In the genomic region with DNA sequence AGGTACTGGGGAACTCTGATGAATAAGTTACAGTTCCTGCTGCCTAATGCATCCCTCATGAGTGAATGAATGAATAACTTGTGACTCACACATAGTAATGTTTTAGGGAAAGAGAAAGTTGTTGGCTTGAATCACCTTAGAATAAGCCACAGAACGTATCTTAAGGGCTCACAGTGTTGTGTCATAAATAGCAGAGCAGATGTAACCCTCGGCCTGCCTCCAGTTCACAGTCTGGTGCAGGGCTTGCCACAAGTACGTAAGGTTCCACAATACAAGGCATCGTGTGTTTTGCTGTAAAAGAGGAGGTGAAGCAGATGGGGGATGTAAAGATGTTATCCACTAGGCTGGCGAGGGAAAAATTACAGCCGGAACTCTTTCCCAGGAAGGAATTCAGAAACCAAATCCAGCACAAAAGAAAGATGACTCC, we compare ENCODE assay signal across 8 cellular contexts.
DNase-seq lines count a peak whose midpoint lies in the region; ATAC-seq and TF ChIP-seq lines count a peak whose summit lies in the region.

No MANE protein-coding gene starts in this region.

- H3K27me3 ChIP-seq in kidney epithelial cell (ENCODE audit: control insufficient read depth, insufficient read depth, low read length) (no peaks in the 10 kb centered on the region), vagina (no peaks in the 10 kb centered on the region), suprapubic skin (no peaks in the 10 kb centered on the region)

- TF ChIP-seq CTCF in AG09309 (IDR thresholded peaks at IDR 0.05; ENCODE audit: control insufficient read depth, insufficient read depth, low read depth, low read length, missing control alignments) = no peak
- TF ChIP-seq CTCF in WI38 (IDR thresholded peaks at IDR 0.05; ENCODE audit: low read depth, low read length) = no peak
- TF ChIP-seq CTCF in kidney epithelial cell (IDR thresholded peaks at IDR 0.05; ENCODE audit: insufficient read depth, low read length, poor library complexity, severe bottlenecking) = no peak
- TF ChIP-seq CTCF in vagina (IDR thresholded peaks at IDR 0.05) = no peak
- no peak for TF ChIP-seq CTCF in suprapubic skin (IDR thresholded peaks at IDR 0.05)

- intact Hi-C loops in vagina (cut with DNase I) = no loop called here

- H3K4me3 ChIP-seq in AG09309 (ENCODE audit: control insufficient read depth, low read depth, low read length) (peak overlapping the region; percentile 18), WI38 (ENCODE audit: low read depth, low read length) (0 out of 2 replicates have a peak overlapping the region, but pooled peaks have one; percentile 3), kidney epithelial cell (ENCODE audit: low read depth, low read length) (no peak overlapping the region), vagina (no peak overlapping the region), suprapubic skin (no peak overlapping the region)

- no peaks in the 10 kb centered on the region for H3K4me1 ChIP-seq in vagina
- H3K4me1 ChIP-seq in suprapubic skin = peaks cover 7% of the 10 kb centered on the region

- DNase-seq in AG09309 (ENCODE audit: low read depth) (peak; percentile 98), kidney epithelial cell (ENCODE audit: low read depth) (peak; percentile 99), vagina (ENCODE audit: extremely low spot score in 2 of 2) (no peak), activated gamma-delta T cell treated with Interleukin-2 at 50 U/mL for 16 hours (no peak), suprapubic skin (ENCODE audit: low spot score in 2 of 2) (no peak)

- H3K9me3 ChIP-seq in vagina (no peaks in the 10 kb centered on the region), suprapubic skin (no peaks in the 10 kb centered on the region)

- TF ChIP-seq EP300 in suprapubic skin (IDR thresholded peaks at IDR 0.05) = no peak

- H3K36me3 ChIP-seq in kidney epithelial cell (ENCODE audit: control insufficient read depth, insufficient read depth, low read length) (no peaks in the 10 kb centered on the region), vagina (no peaks in the 10 kb centered on the region), suprapubic skin (no peaks in the 10 kb centered on the region)

- TF ChIP-seq POLR2A in vagina (IDR thresholded peaks at IDR 0.05) (no peak), suprapubic skin (IDR thresholded peaks at IDR 0.05) (no peak)

- 39% methylated on average over 6 of the region's 6 CpGs for WGBS in suprapubic skin

- H3K27ac ChIP-seq in vagina = no peak overlapping the region
- H3K27ac ChIP-seq in suprapubic skin = no peak overlapping the region

- ATAC-seq in HG02938 (IDR thresholded peaks at IDR 0.05; ENCODE audit: unreplicated experiment) (peak; percentile 82), HG03039 (IDR thresholded peaks at IDR 0.05; ENCODE audit: unreplicated experiment) (no peak)

Comparison
In these comparisons a context has a peak if more than half of its experiments do, and no peak if none do; other contexts are left out.
1. DNase-seq: peak in AG09309 (single experiment) and kidney epithelial cell (single experiment); none in vagina (0 of 2), activated gamma-delta T cell treated with Interleukin-2 at 50 U/mL for 16 hours (single experiment) and suprapubic skin (0 of 2).
2. H3K4me3 ChIP-seq: peak in AG09309 (single experiment) and WI38 (single experiment); none in kidney epithelial cell (single experiment), vagina (0 of 2) and suprapubic skin (single experiment).